Comparison of ENCODE assay signal across 7 cellular contexts in the genomic region with DNA sequence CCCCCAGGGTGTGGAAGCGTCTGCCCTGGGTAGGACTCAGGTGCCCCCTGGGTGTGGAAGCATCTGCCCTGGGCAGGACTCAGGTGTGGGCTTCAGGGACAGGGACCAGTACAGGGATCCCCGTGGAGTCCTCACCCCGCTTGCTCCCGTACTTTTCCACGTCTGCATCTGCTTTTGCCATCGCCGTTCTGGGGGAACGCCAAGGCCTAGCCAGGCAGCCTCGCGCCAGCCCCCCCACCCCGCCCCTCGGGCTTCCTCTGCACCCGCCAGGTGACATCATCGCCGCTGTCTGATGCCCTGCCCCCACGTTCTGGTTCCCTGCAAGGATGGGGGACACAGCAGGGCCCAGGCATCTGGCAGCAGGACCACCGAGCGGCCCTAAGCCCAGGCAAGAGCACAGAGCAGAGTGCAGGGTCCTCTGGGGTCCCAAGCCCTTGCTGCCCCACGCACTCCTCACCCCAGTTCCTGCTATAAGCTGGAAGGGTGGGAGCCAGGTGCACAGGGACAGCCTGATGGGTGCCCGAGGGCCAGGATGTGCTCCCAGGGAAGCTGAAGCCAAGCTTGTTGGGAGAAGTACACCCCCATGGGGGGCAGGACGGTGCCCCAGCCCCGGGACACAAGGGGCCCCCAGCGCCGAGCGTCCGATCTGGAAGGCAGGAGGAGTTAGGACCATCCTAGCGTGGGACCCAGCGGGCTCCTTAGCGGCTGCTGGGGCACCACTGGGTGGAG. TPM values are rescaled to one million over a fixed set of nuclear protein-coding genes. Genes with fewer than 3 reads are reported as not detected.
DNase-seq lines count a peak whose midpoint lies in the region; ATAC-seq, FAIRE-seq and TF ChIP-seq lines count a peak whose summit lies in the region.
"Not testable (repeated sequence)": the region's sequence is repeated elsewhere in the genome, so short reads cannot be mapped to it uniquely, and the experiment has no call there.

No MANE protein-coding gene starts in this region.

- peak; percentile 62 for ATAC-seq in gastroesophageal sphincter
- not testable (repeated sequence) for ATAC-seq in upper lobe of right lung

- H3K4me3 ChIP-seq in bronchial epithelial cell (ENCODE audit: low read depth, low read length); right atrium auricular region; upper lobe of right lung: not testable (repeated sequence)
- peak overlapping the region in 1 of 2 donors; percentile 44 for H3K4me3 ChIP-seq in gastroesophageal sphincter
- H3K4me3 ChIP-seq in stomach, result peak overlapping the region in 2 of 4 donors; percentile 5 to 16

- TF ChIP-seq EP300 in gastroesophageal sphincter (IDR thresholded peaks at IDR 0.05); stomach (IDR thresholded peaks at IDR 0.05): not testable (repeated sequence)

- H3K4me3 Mint-ChIP-seq in osteocyte (ENCODE audit: unreplicated experiment), result not testable (repeated sequence)

- H3K27me3 Mint-ChIP-seq in osteocyte (ENCODE audit: unreplicated experiment), result not testable (repeated sequence)

- POLR2A ChIA-PET in RWPE1 (lab: Yijun Ruan, JAX; ENCODE audit: low non-redundant PET), result not testable (repeated sequence)

- not testable (repeated sequence) for H3K27me3 ChIP-seq in bronchial epithelial cell (ENCODE audit: control insufficient read depth, insufficient read depth, low read length); gastroesophageal sphincter; right atrium auricular region; stomach; upper lobe of right lung

- peaks cover 7 to 82% (median 70%) of the 10 kb centered on the region in 3 donors for H3K4me1 ChIP-seq in gastroesophageal sphincter
- H3K4me1 ChIP-seq in right atrium auricular region, result peaks cover 0 to 72% of the 10 kb centered on the region in 2 donors
- H3K4me1 ChIP-seq in stomach, result peaks cover 34 to 73% (median 59%) of the 10 kb centered on the region in 4 donors
- H3K4me1 ChIP-seq in upper lobe of right lung, result peaks cover 15% of the 10 kb centered on the region

- not testable (repeated sequence) for TF ChIP-seq CTCF in RWPE1 (conservative IDR thresholded peaks at IDR 0.05; ENCODE audit: low read depth); bronchial epithelial cell (IDR thresholded peaks at IDR 0.05; ENCODE audit: insufficient read depth, low read length, severe bottlenecking); gastroesophageal sphincter (IDR thresholded peaks at IDR 0.05); right atrium auricular region (IDR thresholded peaks at IDR 0.05); osteocyte (IDR thresholded peaks at IDR 0.05); stomach (IDR thresholded peaks at IDR 0.05); upper lobe of right lung (IDR thresholded peaks at IDR 0.05)

- CTCF ChIA-PET in RWPE1 (lab: Yijun Ruan, JAX), result not testable (repeated sequence)

- intact Hi-C loops in stomach (cut with DNase I; ENCODE audit: low total_unique reads); upper lobe of right lung (cut with DNase I): not testable (repeated sequence)

- not testable (repeated sequence) for H3K36me3 ChIP-seq in bronchial epithelial cell (ENCODE audit: control insufficient read depth, insufficient read depth, low read length); gastroesophageal sphincter; right atrium auricular region; stomach; upper lobe of right lung

- not testable (repeated sequence) for H3K9me3 Mint-ChIP-seq in osteocyte (ENCODE audit: unreplicated experiment)

- TF ChIP-seq POLR2A in gastroesophageal sphincter (IDR thresholded peaks at IDR 0.05); stomach (IDR thresholded peaks at IDR 0.05): not testable (repeated sequence)

- H3K9me3 ChIP-seq in gastroesophageal sphincter, right atrium auricular region, stomach, upper lobe of right lung: not testable (repeated sequence)

- H3K27ac ChIP-seq in RWPE1, result peak overlapping the region; percentile 93
- peak overlapping the region; percentile 90 to 96 (median 96) for H3K27ac ChIP-seq in gastroesophageal sphincter
- peak overlapping the region; percentile 83 to 90 for H3K27ac ChIP-seq in right atrium auricular region
- peak overlapping the region in 4 of 5 donors; percentile 73 to 92 (median 86) for H3K27ac ChIP-seq in stomach
- not testable (repeated sequence) for H3K27ac ChIP-seq in upper lobe of right lung

- not testable (repeated sequence) for H3K36me3 Mint-ChIP-seq in osteocyte (ENCODE audit: unreplicated experiment)

- no CpG with 5 or more reads among the region's 29 CpGs for WGBS in gastroesophageal sphincter (ENCODE audit: low coverage in 1 of 2), 2 donors
- WGBS in stomach, 5 donors, result 67 to 86% (median 83%) methylated on average over 9 to 20 of the region's 29 CpGs; no CpG with 5 or more reads in 1 of the 5 donors

- DNase-seq in RWPE1 (ENCODE audit: low spot score); bronchial epithelial cell (ENCODE audit: low read depth); right atrium auricular region (ENCODE audit: low spot score); stomach: not testable (repeated sequence)
- DNase-seq in osteocyte (ENCODE audit: extremely low spot score, unreplicated experiment) (peak; percentile 77), upper lobe of right lung (peak; percentile 36)

- H3K27ac Mint-ChIP-seq in osteocyte (ENCODE audit: unreplicated experiment), result not testable (repeated sequence)

- peak; percentile 58 for FAIRE-seq in bronchial epithelial cell (lab: Jason Lieb, UNC)

- H3K4me1 Mint-ChIP-seq in osteocyte (ENCODE audit: unreplicated experiment), result peaks cover 37% of the 10 kb centered on the region

RNA-seq across cellular contexts. Expression of a gene that starts 48.6 kb away (rescaled TPM):
- 54.5 and 58.5 TPM in 2 replicates for total RNA-seq in bronchial epithelial cell
- 10 to 100 TPM; 27.9 to 42.3 (median 31.1) TPM for total RNA-seq in gastroesophageal sphincter
- total RNA-seq in right atrium auricular region, result 10 to 100 TPM; 12.9 to 16.9 TPM
- total RNA-seq in osteocyte, result 23.8 and 24.2 TPM in 2 replicates
- 10 to 100 TPM in 4 of 5 donors, 1 to 10 TPM in 1; 7.0 to 60.2 (median 14.3) TPM for total RNA-seq in stomach
- polyA plus RNA-seq in stomach, result 10 to 100 TPM in 1 of 3 donors, 1 to 10 TPM in 2; 8.8 to 14.4 (median 9.9) TPM
- 27.6 TPM for total RNA-seq in upper lobe of right lung
